18 cellular contexts compared by ENCODE assay signal in genomic region chr6:88050140-88050818, GRCh38. TPM values are rescaled to one million over a fixed set of nuclear protein-coding genes. Genes with fewer than 3 reads are reported as not detected.
"Had no signal": no experiment of that assay in that cellular context is flagged by ENCODE, and none has a peak within 500 bp of the region (broad histone marks: within the 10 kb centered on the region; RNA-seq: fewer than 3 reads in every experiment).

No MANE protein-coding gene starts in this region.

- H3K27ac ChIP-seq: brain microvascular endothelial cell, heart left ventricle, right atrium auricular region, tibial nerve had no signal

- ATAC-seq: activated naive CD4-positive, alpha-beta T cell treated with anti-CD3 and anti-CD28 coated beads, Interleukin-2, amount 50 U/mL, for 72 hours; activated T-cell treated with anti-CD3 and anti-CD28 coated beads, Interleukin-2, amount 50 U/mL, for 4 hours; heart left ventricle; natural killer cell; stimulated activated effector memory CD8-positive, alpha-beta T cell treated with anti-CD3 and anti-CD28 coated beads, Interleukin-12 subunit alpha, Interleukin-12 subunit beta, amount 100 ng/mL, for 72 hours had no signal

- H3K27me3 ChIP-seq: brain microvascular endothelial cell, right atrium auricular region had no signal

- H3K9me3 ChIP-seq: heart left ventricle, right atrium auricular region had no signal

- H3K36me3 ChIP-seq: brain microvascular endothelial cell, heart left ventricle, right atrium auricular region, tibial nerve had no signal

- H3K4me3 ChIP-seq: heart left ventricle, right atrium auricular region, smooth muscle cell, tibial nerve had no signal

- DNase-seq: activated CD4-positive, alpha-beta memory T cell treated with anti-CD3 and anti-CD28 coated beads for 36 hours; activated CD4-positive, CD25-positive, alpha-beta regulatory T cell treated with anti-CD3 and anti-CD28 coated beads, Interleukin-2, amount 50 U/mL, for 72 hours; activated effector memory CD4-positive, alpha-beta T cell treated with anti-CD3 and anti-CD28 coated beads, Interleukin-2, amount 50 U/mL, for 16 hours; activated T-cell treated with anti-CD3 and anti-CD28 coated beads, Interleukin-2, amount 50 U/mL, for 4 hours; amygdala; brain microvascular endothelial cell; dermis blood vessel endothelial cell; heart left ventricle; natural killer cell had no signal

- H3K4me1 ChIP-seq: heart left ventricle, right atrium auricular region, tibial nerve had no signal

RNA-seq across cellular contexts. Expression of gene SPACA1, which starts 2.6 kb away (rescaled TPM):
- total RNA-seq: activated CD4-positive, alpha-beta memory T cell treated with anti-CD3 and anti-CD28 coated beads for 36 hours; activated naive CD4-positive, alpha-beta T cell treated with anti-CD3 and anti-CD28 coated beads, Interleukin-2, amount 50 U/mL, for 72 hours; activated T-cell treated with anti-CD3 and anti-CD28 coated beads, Interleukin-2, amount 50 U/mL, for 4 hours; dermis blood vessel endothelial cell; frontal cortex; heart left ventricle; mucosa of gallbladder; natural killer cell; posterior vena cava; right atrium auricular region; smooth muscle cell; T-helper 2 cell treated with Interferon-gamma antibody and Interleukin-4, amounts not matched to agents 100 ng/mL and 5 ng/mL, for 36 hours; tibial nerve had no signal
